Comparison of ENCODE assay signal across 8 cellular contexts in the genomic region with DNA sequence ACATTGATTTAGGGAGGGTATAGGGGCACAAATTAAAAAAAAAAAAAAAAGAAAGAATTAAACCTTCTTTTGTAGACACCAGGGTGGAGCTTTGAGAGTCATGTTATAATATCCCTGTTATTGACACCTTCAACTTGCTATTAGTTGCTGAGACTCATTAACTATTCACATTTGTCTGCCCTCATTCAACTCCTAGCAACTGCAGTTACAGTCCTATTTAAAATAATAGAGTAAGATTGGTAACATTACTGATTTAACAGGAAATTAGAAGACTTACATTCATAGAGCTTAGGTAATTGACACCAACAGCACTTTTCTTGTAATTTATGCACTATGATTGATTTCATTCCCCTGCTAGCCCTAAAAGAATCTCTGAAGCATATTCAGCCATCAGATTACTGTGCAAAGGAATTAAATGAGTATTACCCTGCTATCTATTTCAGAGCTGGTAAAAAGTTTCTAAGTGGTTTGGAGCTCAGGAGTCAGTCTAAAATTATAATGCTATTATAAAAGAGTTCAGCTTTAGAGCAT.
DNase-seq lines count a peak whose midpoint lies in the region; ATAC-seq and TF ChIP-seq lines count a peak whose summit lies in the region.

No MANE protein-coding gene starts in this region.

- peak overlapping the region; percentile 3 for H3K4me3 Mint-ChIP-seq in activated T-helper 2 cell treated with anti-CD3 and anti-CD28 coated beads, Interferon-gamma antibody, Interleukin-2, Interleukin-4, amounts not matched to agents 10 μg/mL and 5 μg/mL and 100 μg/mL, durations not matched to agents 14 hours and 24 hours and 36 hours (ENCODE audit: low read depth)
- no peak overlapping the region for H3K4me3 Mint-ChIP-seq in nephron progenitor cell

- peaks cover 38% of the 10 kb centered on the region for H3K4me1 ChIP-seq in DND-41 (ENCODE audit: insufficient read depth, low read length)
- H3K4me1 ChIP-seq in aorta (ENCODE audit: control insufficient read depth in 1 of 2, insufficient read depth in 2 of 2, low read length in 2 of 2), result peaks cover 8% of the 10 kb centered on the region in 2 donors

- no peaks in the 10 kb centered on the region for H3K36me3 Mint-ChIP-seq in activated T-helper 2 cell treated with anti-CD3 and anti-CD28 coated beads, Interferon-gamma antibody, Interleukin-2, Interleukin-4, amounts not matched to agents 10 μg/mL and 5 μg/mL and 100 μg/mL, durations not matched to agents 14 hours and 24 hours and 36 hours (ENCODE audit: low read depth)
- no peaks in the 10 kb centered on the region for H3K36me3 Mint-ChIP-seq in nephron progenitor cell (ENCODE audit: low read depth)

- no peak overlapping the region for H3K4me2 ChIP-seq in DND-41 (ENCODE audit: insufficient read depth, low read length)

- H3K36me3 ChIP-seq in DND-41 (ENCODE audit: insufficient read depth, low read length) (no peaks in the 10 kb centered on the region), aorta (ENCODE audit: control insufficient read depth in 1 of 2, insufficient read depth in 2 of 2, low read length in 1 of 2) (no peaks in the 10 kb centered on the region)

- no peak overlapping the region for H2AFZ ChIP-seq in DND-41 (ENCODE audit: low read depth, low read length)

- peaks cover 37% of the 10 kb centered on the region for H3K4me1 Mint-ChIP-seq in activated T-helper 2 cell treated with anti-CD3 and anti-CD28 coated beads, Interferon-gamma antibody, Interleukin-2, Interleukin-4, amounts not matched to agents 10 μg/mL and 5 μg/mL and 100 μg/mL, durations not matched to agents 14 hours and 24 hours and 36 hours (ENCODE audit: low read depth)
- peaks cover 39% of the 10 kb centered on the region for H3K4me1 Mint-ChIP-seq in nephron progenitor cell

- ATAC-seq in DND-41 (ENCODE audit: insufficient read depth, low read depth) (no peak), HG02763 (IDR thresholded peaks at IDR 0.05; ENCODE audit: unreplicated experiment) (peak; percentile 13), aorta (ENCODE audit: low FRiP score) (no peak)

- no peak overlapping the region for H3K9ac ChIP-seq in DND-41 (ENCODE audit: low read depth, low read length)

- TF ChIP-seq CTCF in DND-41 (IDR thresholded peaks at IDR 0.05; ENCODE audit: borderline replicate concordance, extremely low read depth, low read length, poor library complexity, severe bottlenecking), result no peak
- TF ChIP-seq CTCF in nephron progenitor cell (IDR thresholded peaks at IDR 0.05), result no peak

- H3K79me2 ChIP-seq in DND-41 (ENCODE audit: insufficient read depth, low read length), result no peaks in the 10 kb centered on the region

- DNase-seq in DND-41 (no peak), nephron progenitor cell (no peak), NCI-H510A treated with DMSO at 0.1 percent for 48 hours (lab: John Stamatoyannopoulos, UW) (no peak), aorta (no peak), NOMO-1 (lab: John Stamatoyannopoulos, UW; ENCODE audit: unreplicated experiment in 2 of 2) (no peak), cardiac septum (ENCODE audit: low spot score) (no peak)
- DNase-seq in activated T-helper 2 cell treated with anti-CD3 and anti-CD28 coated beads, Interferon-gamma antibody, Interleukin-2, Interleukin-4, amounts not matched to agents 10 μg/mL and 5 μg/mL and 100 μg/mL, durations not matched to agents 14 hours and 24 hours and 36 hours (ENCODE audit: low spot score), result no peak

- H3K27me3 ChIP-seq in DND-41 (ENCODE audit: insufficient read depth, low read length, poor library complexity) (no peaks in the 10 kb centered on the region), aorta (ENCODE audit: control insufficient read depth in 1 of 2, insufficient read depth in 2 of 2, low read length in 1 of 2) (no peaks in the 10 kb centered on the region)

- H3K27ac ChIP-seq in DND-41 (ENCODE audit: low read length) (peak overlapping the region; percentile 70), aorta (ENCODE audit: low read depth in 1 of 2, low read length in 2 of 2) (peak overlapping the region in 1 of 2 donors; percentile 24)

- intact Hi-C loops in activated T-helper 2 cell treated with anti-CD3 and anti-CD28 coated beads, Interferon-gamma antibody, Interleukin-2, Interleukin-4, amounts not matched to agents 10 μg/mL and 5 μg/mL and 100 μg/mL, durations not matched to agents 14 hours and 24 hours and 36 hours (cut with micrococcal nuclease), result loop anchor here (1.0 kb wide), 2 partner anchors 9 to 12 kb away; no protein-coding TSS in a partner anchor
- intact Hi-C loops in aorta (cut with DNase I), result no loop called here
- intact Hi-C loops in cardiac septum (cut with DNase I), result loop anchor here (1.0 to 2.0 kb wide), 3 partner anchors 12 to 149 kb away; a partner anchor contains a TSS

- no peaks in the 10 kb centered on the region for H3K27me3 Mint-ChIP-seq in activated T-helper 2 cell treated with anti-CD3 and anti-CD28 coated beads, Interferon-gamma antibody, Interleukin-2, Interleukin-4, amounts not matched to agents 10 μg/mL and 5 μg/mL and 100 μg/mL, durations not matched to agents 14 hours and 24 hours and 36 hours (ENCODE audit: low read depth)
- H3K27me3 Mint-ChIP-seq in nephron progenitor cell (ENCODE audit: low read depth, poor library complexity), result peaks cover 5% of the 10 kb centered on the region

- H3K4me3 ChIP-seq in DND-41 (ENCODE audit: low read depth in 1 of 2, low read length in 2 of 2) (no peak overlapping the region), aorta (ENCODE audit: low read length in 2 of 2) (no peak overlapping the region)

- H3K9me3 ChIP-seq in DND-41 (ENCODE audit: insufficient read depth, low read length, severe bottlenecking) (no peaks in the 10 kb centered on the region), aorta (ENCODE audit: control insufficient read depth, low read length) (no peaks in the 10 kb centered on the region)

- H4K20me1 ChIP-seq in DND-41 (ENCODE audit: insufficient read depth, low read length), result no peaks in the 10 kb centered on the region

- H3K9me3 Mint-ChIP-seq in activated T-helper 2 cell treated with anti-CD3 and anti-CD28 coated beads, Interferon-gamma antibody, Interleukin-2, Interleukin-4, amounts not matched to agents 10 μg/mL and 5 μg/mL and 100 μg/mL, durations not matched to agents 14 hours and 24 hours and 36 hours, result no peaks in the 10 kb centered on the region
- no peaks in the 10 kb centered on the region for H3K9me3 Mint-ChIP-seq in nephron progenitor cell

- H3K27ac Mint-ChIP-seq in activated T-helper 2 cell treated with anti-CD3 and anti-CD28 coated beads, Interferon-gamma antibody, Interleukin-2, Interleukin-4, amounts not matched to agents 10 μg/mL and 5 μg/mL and 100 μg/mL, durations not matched to agents 14 hours and 24 hours and 36 hours, result peak overlapping the region; percentile 83
- H3K27ac Mint-ChIP-seq in nephron progenitor cell, result peak overlapping the region; percentile 17

Comparison
In these comparisons a context has a peak if more than half of its experiments do, and no peak if none do; other contexts are left out.
1. intact Hi-C loops: an anchor here in activated T-helper 2 cell treated with anti-CD3 and anti-CD28 coated beads, Interferon-gamma antibody, Interleukin-2, Interleukin-4, amounts not matched to agents 10 μg/mL and 5 μg/mL and 100 μg/mL, durations not matched to agents 14 hours and 24 hours and 36 hours (1.0 kb wide) and cardiac septum (1.0 to 2.0 kb wide); none called in aorta.